Comparison of ENCODE assay signal across 8 cellular contexts in the genomic region with DNA sequence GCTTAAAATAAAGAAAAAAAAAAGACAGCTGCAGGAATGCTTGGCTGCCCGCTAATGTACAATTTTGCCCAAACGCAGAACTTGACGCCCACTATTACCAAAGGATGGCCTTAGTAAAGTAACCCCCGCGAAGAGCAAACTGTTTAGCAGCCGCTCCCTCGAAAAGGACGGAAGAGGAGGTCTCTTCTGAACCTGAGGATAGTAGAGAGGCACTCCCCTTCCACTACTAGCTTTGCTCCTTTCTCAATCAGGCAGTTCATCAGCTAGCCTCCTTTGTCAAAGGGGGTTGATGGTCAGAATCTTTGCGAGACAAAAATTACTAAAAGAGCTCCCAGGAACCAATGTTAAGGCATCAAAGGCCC. TPM values are rescaled to one million over a fixed set of nuclear protein-coding genes. Genes with fewer than 3 reads are reported as not detected.
A peak's percentile ranks its signal among the peaks of the same experiment; 100 is the strongest.
DNase-seq lines count a peak whose midpoint lies in the region; TF ChIP-seq lines count a peak whose summit lies in the region.

No MANE protein-coding gene starts in this region.

- peaks cover 14% of the 10 kb centered on the region for H3K36me3 Mint-ChIP-seq in activated CD4-positive, alpha-beta T cell treated with anti-CD3 and anti-CD28 coated beads, Interleukin-2, amount 10 ng/mL, durations not matched to agents 24 days and 14 days (ENCODE audit: low read depth)
- peaks cover 6% of the 10 kb centered on the region for H3K36me3 Mint-ChIP-seq in MCF 10A (ENCODE audit: insufficient read depth, unreplicated experiment)

- CTCF ChIA-PET in MCF 10A (lab: Yijun Ruan, JAX), result interaction anchor here (0.5 to 1.3 kb wide), 11 partner anchors 8 to 164 kb away, joined by 3 to 8 read pairs (median 3); no protein-coding TSS in a partner anchor

- intact Hi-C loops in activated CD4-positive, alpha-beta T cell treated with anti-CD3 and anti-CD28 coated beads, Interleukin-2, amount 10 ng/mL, durations not matched to agents 24 days and 14 days (cut with micrococcal nuclease), result loop anchor here (2.0 to 10.0 kb wide), 6 partner anchors 143 to 559 kb away; partner anchors contain the start of genes CDADC1, FNDC3A and SPRYD7
- intact Hi-C loops in MCF 10A (cut with micrococcal nuclease), result loop anchor here (5.0 kb wide), 1 partner anchor 494 kb away; the partner anchor contains the start of gene SPRYD7

- TF ChIP-seq CTCF in MCF 10A (IDR thresholded peaks at IDR 0.05; ENCODE audit: unreplicated experiment), result no peak

- peaks cover 2% of the 10 kb centered on the region for H3K27me3 Mint-ChIP-seq in activated CD4-positive, alpha-beta T cell treated with anti-CD3 and anti-CD28 coated beads, Interleukin-2, amount 10 ng/mL, durations not matched to agents 24 days and 14 days
- no peaks in the 10 kb centered on the region for H3K27me3 Mint-ChIP-seq in MCF 10A (ENCODE audit: insufficient read depth, unreplicated experiment)

- peaks cover 41% of the 10 kb centered on the region for H3K4me1 Mint-ChIP-seq in activated CD4-positive, alpha-beta T cell treated with anti-CD3 and anti-CD28 coated beads, Interleukin-2, amount 10 ng/mL, durations not matched to agents 24 days and 14 days
- H3K4me1 Mint-ChIP-seq in MCF 10A (ENCODE audit: insufficient read depth, unreplicated experiment), result peaks cover 7% of the 10 kb centered on the region

- DNase-seq in activated CD4-positive, alpha-beta T cell treated with anti-CD3 and anti-CD28 coated beads, Interleukin-2, amount 10 ng/mL, durations not matched to agents 24 days and 14 days, result no peak
- DNase-seq in activated CD4-positive, alpha-beta T cell treated with anti-CD3 and anti-CD28 coated beads, Interleukin-2, amount 50 U/mL, for 1 hour, result no peak
- DNase-seq in NCI-H2227 treated with DMSO at 0.1 percent for 48 hours (lab: John Stamatoyannopoulos, UW) (peak; percentile 60), MCF 10A (ENCODE audit: unreplicated experiment) (peak; percentile 43), kidney tubule cell (ENCODE audit: low spot score) (peak; percentile 49), substantia nigra (lab: John Stamatoyannopoulos, UW) (peak in 5 of 49 donors; percentile 39 to 81 (median 55)), NCI-H774 (lab: John Stamatoyannopoulos, UW) (no peak), NCI-H1048 (lab: John Stamatoyannopoulos, UW) (no peak)

- H3K27ac Mint-ChIP-seq in activated CD4-positive, alpha-beta T cell treated with anti-CD3 and anti-CD28 coated beads, Interleukin-2, amount 10 ng/mL, durations not matched to agents 24 days and 14 days, result peak overlapping the region; percentile 98
- H3K27ac Mint-ChIP-seq in MCF 10A (ENCODE audit: low read depth, unreplicated experiment), result peak overlapping the region; percentile 99

- BruUV-seq in MCF 10A (replicated peaks; lab: Mats Ljungman, UMichigan), result TSS peak; percentile 72

- no peaks in the 10 kb centered on the region for H3K9me3 Mint-ChIP-seq in activated CD4-positive, alpha-beta T cell treated with anti-CD3 and anti-CD28 coated beads, Interleukin-2, amount 10 ng/mL, durations not matched to agents 24 days and 14 days
- H3K9me3 Mint-ChIP-seq in MCF 10A (ENCODE audit: unreplicated experiment), result no peaks in the 10 kb centered on the region

- H3K4me3 Mint-ChIP-seq in activated CD4-positive, alpha-beta T cell treated with anti-CD3 and anti-CD28 coated beads, Interleukin-2, amount 10 ng/mL, durations not matched to agents 24 days and 14 days, result peak overlapping the region; percentile 95
- peak overlapping the region; percentile 92 for H3K4me3 Mint-ChIP-seq in MCF 10A (ENCODE audit: unreplicated experiment)

- H3K27ac ChIP-seq in substantia nigra (ENCODE audit: low read depth, low read length, poor library complexity, severe bottlenecking), result peak overlapping the region; percentile 91

- POLR2A ChIA-PET in MCF 10A (lab: Yijun Ruan, JAX), result interaction anchor here (0.7 to 4.8 kb wide), 23 partner anchors 11 to 1469 kb away, joined by 3 to 46 read pairs (median 7); partner anchors contain the start of genes CDADC1, EBPL, PHF11 and RCBTB1

RNA-seq across cellular contexts. Expression of gene CAB39L, which starts 0.6 kb away (rescaled TPM):
- total RNA-seq in activated CD4-positive, alpha-beta T cell treated with anti-CD3 and anti-CD28 coated beads, Interleukin-2, amount 10 ng/mL, durations not matched to agents 24 days and 14 days, result 5.7 and 6.8 TPM in 2 replicates
- total RNA-seq in MCF 10A (2022), result 6.2 and 11.1 TPM in 2 replicates

RNA-seq across cellular contexts. Expression of gene SETDB2, which starts 0.8 kb away (rescaled TPM):
- total RNA-seq in activated CD4-positive, alpha-beta T cell treated with anti-CD3 and anti-CD28 coated beads, Interleukin-2, amount 10 ng/mL, durations not matched to agents 24 days and 14 days, result 13.4 and 14.5 TPM in 2 replicates
- total RNA-seq in MCF 10A (2022), result 6.1 and 7.3 TPM in 2 replicates

RNA-seq across cellular contexts. Expression of gene PHF11, which starts 52.4 kb away (rescaled TPM):
- total RNA-seq in activated CD4-positive, alpha-beta T cell treated with anti-CD3 and anti-CD28 coated beads, Interleukin-2, amount 10 ng/mL, durations not matched to agents 24 days and 14 days, result 56.8 and 60.8 TPM in 2 replicates
- total RNA-seq in MCF 10A (2022), result 15.4 and 17.9 TPM in 2 replicates

Comparison
In these comparisons a context has a peak if more than half of its experiments do, and no peak if none do; other contexts are left out.
1. DNase-seq: peak in NCI-H2227 treated with DMSO at 0.1 percent for 48 hours (single experiment), MCF 10A (single experiment) and kidney tubule cell (single experiment); none in activated CD4-positive, alpha-beta T cell treated with anti-CD3 and anti-CD28 coated beads, Interleukin-2, amount 10 ng/mL, durations not matched to agents 24 days and 14 days (single experiment), activated CD4-positive, alpha-beta T cell treated with anti-CD3 and anti-CD28 coated beads, Interleukin-2, amount 50 U/mL, for 1 hour (single experiment), NCI-H774 (single experiment) and NCI-H1048 (single experiment).